11 cellular contexts compared by ENCODE assay signal in genomic region chr6:52761673-52762491, GRCh38. TPM values are rescaled to one million over a fixed set of nuclear protein-coding genes. Genes with fewer than 3 reads are reported as not detected.
A peak's percentile ranks its signal among the peaks of the same experiment; 100 is the strongest.
DNase-seq lines count a peak whose midpoint lies in the region; ATAC-seq, FAIRE-seq and TF ChIP-seq lines count a peak whose summit lies in the region.
"Not testable (repeated sequence)": the region's sequence is repeated elsewhere in the genome, so short reads cannot be mapped to it uniquely, and the experiment has no call there.
"Had no signal": no experiment of that assay in that cellular context is flagged by ENCODE, and none has a peak within 500 bp of the region (broad histone marks: within the 10 kb centered on the region; RNA-seq: fewer than 3 reads in every experiment).

No MANE protein-coding gene starts in this region.

- not testable (repeated sequence) for H3K4me1 ChIP-seq in Caco-2; K562 (replicated peaks in 1 of 2; ENCODE audit: control insufficient read depth in 2 of 2, insufficient read depth in 2 of 2, low read length in 2 of 2); kidney (ENCODE audit: control insufficient read depth in 1 of 2, insufficient read depth in 1 of 2, low read depth in 1 of 2, low read length in 2 of 2); trophoblast cell (ENCODE audit: control insufficient read depth in 1 of 2, insufficient read depth in 2 of 2, low read length in 2 of 2)

- TF ChIP-seq POLR2A in K562 (conservative IDR thresholded peaks at IDR 0.05) = not testable (repeated sequence)

- intact Hi-C loops in Caco-2 (cut with micrococcal nuclease; ENCODE audit: unreplicated experiment) = loop anchor here (1.0 to 5.0 kb wide), 3 partner anchors 17 to 40 kb away; partner anchors contain the start of gene GSTA1
- intact Hi-C loops in K562 (cut with micrococcal nuclease) = loop anchor here (2.0 kb wide), 1 partner anchor 37 kb away; no protein-coding TSS in a partner anchor
- intact Hi-C loops in kidney (cut with DNase I) = not testable (repeated sequence)

- peak overlapping the region; percentile 56 for H3K27ac Mint-ChIP-seq in Caco-2 (ENCODE audit: unreplicated experiment)
- peak overlapping the region; percentile 7 for H3K27ac Mint-ChIP-seq in type B pancreatic cell

- H4K8ac ChIP-seq in trophoblast cell (ENCODE audit: low read depth, low read length) = not testable (repeated sequence)

- not testable (repeated sequence) for TF ChIP-seq EP300 in K562 (IDR thresholded peaks at IDR 0.05; ENCODE audit: low read length)

- not testable (repeated sequence) for TF ChIP-seq RAD21 in K562 (CRISPR knock-in tag; conservative IDR thresholded peaks at IDR 0.05 in 1 of 2, IDR thresholded peaks at IDR 0.05 in 1 of 2)

- H3K36me3 Mint-ChIP-seq in Caco-2 (ENCODE audit: insufficient read depth, unreplicated experiment) = peaks cover 23% of the 10 kb centered on the region
- H3K36me3 Mint-ChIP-seq in type B pancreatic cell = not testable (repeated sequence)

- not testable (repeated sequence) for H2BK12ac ChIP-seq in trophoblast cell (ENCODE audit: low read length)

- H4K12ac ChIP-seq in trophoblast cell (ENCODE audit: low read depth, low read length) = not testable (repeated sequence)

- not testable (repeated sequence) for H3K14ac ChIP-seq in trophoblast cell (ENCODE audit: low read length)

- not testable (repeated sequence) for H3K36me3 ChIP-seq in Caco-2 (ENCODE audit: control insufficient read depth, insufficient read depth, low read length); K562 (ENCODE audit: control insufficient read depth, insufficient read depth, low read length); kidney (ENCODE audit: control insufficient read depth in 1 of 2, insufficient read depth in 2 of 2, low read length in 2 of 2); trophoblast cell (ENCODE audit: control insufficient read depth in 1 of 2, insufficient read depth in 2 of 2, low read length in 2 of 2)

- not testable (repeated sequence) for H3K23ac ChIP-seq in trophoblast cell (ENCODE audit: low read length)

- ATAC-seq in K562 = not testable (repeated sequence)

- not testable (repeated sequence) for H3K27me3 Mint-ChIP-seq in Caco-2 (ENCODE audit: insufficient read depth, unreplicated experiment); type B pancreatic cell

- not testable (repeated sequence) for H4K20me1 ChIP-seq in K562 (replicated peaks; ENCODE audit: control insufficient read depth, insufficient read depth, low read length)

- H3K4me3 Mint-ChIP-seq in Caco-2 (ENCODE audit: unreplicated experiment) (peak overlapping the region; percentile 66), type B pancreatic cell (peak overlapping the region; percentile 17)

- H3K9me1 ChIP-seq in K562 (ENCODE audit: control insufficient read depth, insufficient read depth, low read length) = not testable (repeated sequence)

- peak overlapping the region; percentile 43 for H3K4me3 ChIP-seq in Caco-2 (ENCODE audit: low read depth, low read length)
- H3K4me3 ChIP-seq in K562; trophoblast cell (ENCODE audit: low read depth, low read length): not testable (repeated sequence)
- peak overlapping the region; percentile 18 to 28 for H3K4me3 ChIP-seq in kidney (ENCODE audit: low read length in 2 of 2)

- 5% methylated on average over 2 of the region's 7 CpGs for WGBS in K562 (ENCODE audit: insufficient coverage, low coverage, missing lambda C conversion rate)
- WGBS in trophoblast cell (ENCODE audit: extremely low coverage, insufficient coverage, insufficient read length) = no CpG with 5 or more reads among the region's 7 CpGs

- DNase-seq in Caco-2 (peak; percentile 76 to 79), NCI-H146 (lab: John Stamatoyannopoulos, UW) (peak; percentile 8), NCI-H510A (lab: John Stamatoyannopoulos, UW) (peak; percentile 58), NCI-H82 (lab: John Stamatoyannopoulos, UW) (peak; percentile 71), trophoblast cell (peak; percentile 17 to 64)
- DNase-seq in K562 (ENCODE audit: extremely low read depth in 1 of 4, low spot score in 3 of 4); kidney; type B pancreatic cell (ENCODE audit: extremely low spot score, unreplicated experiment): not testable (repeated sequence)

- H2AFZ ChIP-seq in K562 (ENCODE audit: low read depth, low read length) = peak overlapping the region; percentile 17; the same call in 1 of the 2 replicates
- not testable (repeated sequence) for H2AFZ ChIP-seq in trophoblast cell (ENCODE audit: insufficient read depth, low read length, poor library complexity)

- H3K79me1 ChIP-seq in trophoblast cell (ENCODE audit: low read length) = not testable (repeated sequence)

- not testable (repeated sequence) for H3K27me3 ChIP-seq in Caco-2 (replicated peaks; ENCODE audit: control insufficient read depth, insufficient read depth, low read length); K562 (ENCODE audit: control insufficient read depth in 2 of 2, insufficient read depth in 2 of 2, low read length in 2 of 2); trophoblast cell (ENCODE audit: insufficient read depth, low read length)

- H3K4me1 Mint-ChIP-seq in Caco-2 (ENCODE audit: low read depth, unreplicated experiment) = peaks cover 16% of the 10 kb centered on the region
- not testable (repeated sequence) for H3K4me1 Mint-ChIP-seq in type B pancreatic cell (ENCODE audit: unreplicated experiment)

- H3K4me2 ChIP-seq in K562 (ENCODE audit: insufficient read depth, low read length); trophoblast cell (ENCODE audit: low read length): not testable (repeated sequence)

- FAIRE-seq in K562 (lab: Jason Lieb, UNC); kidney (lab: Jason Lieb, UNC): not testable (repeated sequence)

- POLR2A ChIA-PET in Caco-2 (lab: Charles Lee); K562 (lab: Yijun Ruan, JAX): not testable (repeated sequence)

- H2BK120ac ChIP-seq in trophoblast cell (ENCODE audit: insufficient read depth, low read length, poor library complexity) = not testable (repeated sequence)

- H2AK5ac ChIP-seq in trophoblast cell (ENCODE audit: low read length) = not testable (repeated sequence)

- H3K18ac ChIP-seq in trophoblast cell (ENCODE audit: low read length) = not testable (repeated sequence)

- H4K91ac ChIP-seq in trophoblast cell (ENCODE audit: low read depth, low read length) = not testable (repeated sequence)

- in situ Hi-C loops in K562 (cut with MboI) = not testable (repeated sequence)

- not testable (repeated sequence) for H3K9ac ChIP-seq in K562 (ENCODE audit: insufficient read depth in 1 of 2, low read depth in 2 of 2, low read length in 2 of 2); kidney (ENCODE audit: low read length in 2 of 2); trophoblast cell (ENCODE audit: low read length)

- not testable (repeated sequence) for H3K9me3 Mint-ChIP-seq in Caco-2 (ENCODE audit: unreplicated experiment); type B pancreatic cell

- not testable (repeated sequence) for H3K4ac ChIP-seq in trophoblast cell (ENCODE audit: low read depth, low read length)

- H3K79me2 ChIP-seq in K562 (ENCODE audit: control insufficient read depth, insufficient read depth, low read length); trophoblast cell (ENCODE audit: control insufficient read depth, insufficient read depth, low read length, poor library complexity): not testable (repeated sequence)

- CTCF ChIA-PET in Caco-2 (lab: Charles Lee) = interaction anchor here (1.9 kb wide), 1 partner anchor 37 kb away, joined by 23 read pairs; no protein-coding TSS in a partner anchor
- CTCF ChIA-PET in K562 (lab: Yijun Ruan, JAX; ENCODE audit: low intra/inter-chr PET ratio) = not testable (repeated sequence)

- not testable (repeated sequence) for H3K9me3 ChIP-seq in Caco-2; K562 (replicated peaks; ENCODE audit: control insufficient read depth, insufficient read depth, low read depth, low read length); kidney (ENCODE audit: control insufficient read depth in 1 of 2, low read length in 2 of 2); trophoblast cell (ENCODE audit: insufficient read depth, low read depth, low read length)

- TF ChIP-seq CTCF in Caco-2 (IDR thresholded peaks at IDR 0.05; ENCODE audit: insufficient read depth in 1 of 2, low read depth in 1 of 2, low read length in 1 of 2, severe bottlenecking in 1 of 2, unreplicated experiment in 1 of 2); K562 (IDR thresholded peaks at IDR 0.05 in 2 of 3, conservative IDR thresholded peaks at IDR 0.05 in 1 of 3; ENCODE audit: insufficient read depth in 2 of 3, low read depth in 1 of 3, low read length in 3 of 3); kidney (IDR thresholded peaks at IDR 0.05; ENCODE audit: borderline replicate concordance, extremely low read depth, insufficient read depth); type B pancreatic cell (conservative IDR thresholded peaks at IDR 0.05): not testable (repeated sequence)

- not testable (repeated sequence) for H2BK5ac ChIP-seq in trophoblast cell (ENCODE audit: low read depth, low read length, poor library complexity)

- not testable (repeated sequence) for H3K27ac ChIP-seq in K562 (ENCODE audit: extremely low read depth, low read depth, low read length); trophoblast cell (ENCODE audit: low read depth, low read length)
- peak overlapping the region in 1 of 2 donors; percentile 22 for H3K27ac ChIP-seq in kidney (ENCODE audit: low read depth in 2 of 2, low read length in 2 of 2)

- BruUV-seq in Caco-2 (replicated peaks; lab: Mats Ljungman, UMichigan) = TSS peak; percentile 91
- not testable (repeated sequence) for BruUV-seq in K562 (replicated peaks; lab: Mats Ljungman, UMichigan)

RNA-seq across cellular contexts. Expression of gene GSTA2, which starts 1.4 kb away (rescaled TPM):
- total RNA-seq in Caco-2 (2022) = 51.6 and 65.4 TPM in 2 replicates
- total RNA-seq in K562 (2011; cell fraction: chromatin; rRNA removed; ENCODE audit: low replicate concordance) = not detected in 2 replicates
- not detected in 2 replicates for total RNA-seq in K562 (2011; cell fraction: nucleolus; rRNA removed)
- not detected in 2 replicates for total RNA-seq in K562 (2011; cell fraction: nucleoplasm; rRNA removed)
- total RNA-seq in K562 (2014; rRNA removed) = 0.12 TPM in 1 of 2 replicates, not detected in the other
- 0.11 TPM in 1 of 2 replicates, not detected in the other for total RNA-seq in K562 (2014; rRNA removed; fragmentation: Illumina TruSeq; extraction: Trizol)
- total RNA-seq in K562 (2015; rRNA removed; fragmentation: Illumina TruSeq; extraction: Trizol) = 0.14 TPM in 1 of 2 replicates, not detected in the other
- total RNA-seq in K562 (2021) = not detected in 2 replicates
- polyA plus RNA-seq in K562 (2011; rRNA removed) = 0.15 TPM in 1 of 2 replicates, not detected in the other
- 0.04 and 0.06 TPM in 2 replicates for polyA plus RNA-seq in K562 (2011; cell fraction: cytosol; rRNA removed)
- not detected in 2 replicates for polyA plus RNA-seq in K562 (2011; cell fraction: nucleus; rRNA removed)
- not detected in 2 replicates for polyA plus RNA-seq in K562 (2012)
- 0.12 TPM in 1 of 2 replicates, not detected in the other for polyA plus RNA-seq in K562 (2014; fragmentation: Illumina TruSeq; extraction: Trizol)
- under 1 TPM; 0.18 to 0.24 TPM for polyA plus RNA-seq in K562 (2014; fragmentation: Nextera tagmentation; extraction: Ambion mirVana)
- polyA plus RNA-seq in K562 (2014; rRNA removed) = 0.08 and 0.13 TPM in 2 replicates
- not detected in 2 replicates for polyA minus RNA-seq in K562 (2011; rRNA and poly(A)+ RNA removed)
- not detected in 2 replicates for polyA minus RNA-seq in K562 (2011; cell fraction: cytosol; rRNA and poly(A)+ RNA removed)
- polyA minus RNA-seq in K562 (2011; cell fraction: nucleus; rRNA and poly(A)+ RNA removed) = not detected in 2 replicates
- 0.28 TPM for total RNA-seq in kidney
- 133 TPM for polyA plus RNA-seq in kidney (ENCODE audit: insufficient read depth, low read depth, low replicate concordance)
- 0.10 and 0.21 TPM in 2 replicates for polyA plus RNA-seq in trophoblast cell (2013)
- total RNA-seq in type B pancreatic cell (ENCODE audit: low replicate concordance) = 20.7 and 25.3 TPM in 2 replicates
- total RNA-seq: Calu3; CD8-positive, alpha-beta memory T cell; H9 had no signal
- polyA plus RNA-seq: CD8-positive, alpha-beta memory T cell had no signal

RNA-seq across cellular contexts. Expression of gene GSTA1, which starts 41.7 kb away (rescaled TPM):
- total RNA-seq in Caco-2 (2022) (7.7 and 11.2 TPM in 2 replicates), K562 (2014; rRNA removed) (not detected in 2 replicates), K562 (2014; rRNA removed; fragmentation: Illumina TruSeq; extraction: Trizol) (not detected in 2 replicates), K562 (2015; rRNA removed; fragmentation: Illumina TruSeq; extraction: Trizol) (not detected in 2 replicates), K562 (2021) (0.42 and 0.45 TPM in 2 replicates), kidney (1.3 TPM), type B pancreatic cell (ENCODE audit: low replicate concordance) (175 and 247 TPM in 2 replicates)
- total RNA-seq in K562 (2011; cell fraction: chromatin; rRNA removed; ENCODE audit: low replicate concordance) = not detected in 2 replicates
- total RNA-seq in K562 (2011; cell fraction: nucleolus; rRNA removed) = not detected in 2 replicates
- not detected in 2 replicates for total RNA-seq in K562 (2011; cell fraction: nucleoplasm; rRNA removed)
- polyA plus RNA-seq in K562 (2011; rRNA removed) (not detected in 2 replicates), K562 (2014; fragmentation: Illumina TruSeq; extraction: Trizol) (not detected in 2 replicates), K562 (2014; fragmentation: Nextera tagmentation; extraction: Ambion mirVana) (not detected), K562 (2014; rRNA removed) (not detected in 2 replicates), kidney (ENCODE audit: insufficient read depth, low read depth, low replicate concordance) (725 TPM)
- polyA plus RNA-seq in K562 (2011; cell fraction: cytosol; rRNA removed) = not detected in 2 replicates
- not detected in 2 replicates for polyA plus RNA-seq in K562 (2011; cell fraction: nucleus; rRNA removed)
- polyA plus RNA-seq in K562 (2012) = not detected in 2 replicates
- polyA minus RNA-seq in K562 (2011; rRNA and poly(A)+ RNA removed) = not detected in 2 replicates
- not detected in 2 replicates for polyA minus RNA-seq in K562 (2011; cell fraction: cytosol; rRNA and poly(A)+ RNA removed)
- not detected in 2 replicates for polyA minus RNA-seq in K562 (2011; cell fraction: nucleus; rRNA and poly(A)+ RNA removed)
- polyA plus RNA-seq in trophoblast cell (2013) = 0.15 and 0.21 TPM in 2 replicates
- total RNA-seq: Calu3; CD8-positive, alpha-beta memory T cell; H9 had no signal
- polyA plus RNA-seq: CD8-positive, alpha-beta memory T cell had no signal

Comparison
In these comparisons a context has a peak if more than half of its experiments do, and no peak if none do; other contexts are left out.
1. RNA of gene GSTA2, which starts 1.4 kb away (total RNA-seq): 51.6 to 65.4 TPM in Caco-2 and 20.7 to 25.3 TPM in type B pancreatic cell; 0.28 TPM in kidney (single experiment) and 0.11 to 0.14 TPM in K562; every median in the first group is over 10 times any median in the second.
2. RNA of gene GSTA1, which starts 41.7 kb away (total RNA-seq): 175 to 247 TPM in type B pancreatic cell; 7.7 to 11.2 TPM in Caco-2, 1.3 TPM in kidney (single experiment) and 0.42 to 0.45 TPM in K562; every median in the first group is over 10 times any median in the second.